Comparison of ENCODE assay signal across 21 cellular contexts in the genomic region with DNA sequence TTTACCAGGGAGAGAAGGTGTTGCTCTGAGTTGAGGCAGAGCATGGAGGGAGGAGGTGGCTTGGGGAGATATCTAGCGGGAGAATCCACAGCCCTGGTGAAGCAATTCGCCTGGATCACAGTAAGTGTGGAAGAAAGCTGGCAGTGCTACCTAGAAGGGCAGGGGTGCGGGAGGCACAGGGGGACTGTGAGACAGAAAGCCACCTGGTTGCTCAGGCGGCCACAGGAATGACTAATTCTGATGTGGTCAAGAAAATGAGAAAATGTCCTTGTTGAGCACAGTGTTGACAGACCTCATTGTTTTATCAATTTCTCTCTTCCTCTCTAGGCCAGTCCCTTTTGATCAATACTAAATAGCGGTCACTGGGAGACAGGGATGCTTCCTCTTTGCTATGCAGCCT.
"Had no signal": no experiment of that assay in that cellular context is flagged by ENCODE, and none has a peak within 500 bp of the region (broad histone marks: within the 10 kb centered on the region; RNA-seq: fewer than 3 reads in every experiment).

No MANE protein-coding gene starts in this region.

- H3K4me3 Mint-ChIP-seq: effector memory CD8-positive, alpha-beta T cell; naive thymus-derived CD4-positive, alpha-beta T cell; nephron progenitor cell had no signal

- H3K4me1 Mint-ChIP-seq: nephron progenitor cell had no signal

- H3K9me3 ChIP-seq: esophagus squamous epithelium, gastroesophageal sphincter, neutrophil, sigmoid colon, suprapubic skin, tibial artery, upper lobe of left lung, uterus had no signal

- H3K27me3 Mint-ChIP-seq: effector memory CD8-positive, alpha-beta T cell; naive thymus-derived CD4-positive, alpha-beta T cell had no signal

- ATAC-seq: effector memory CD8-positive, alpha-beta T cell; gastroesophageal sphincter; left cardiac atrium; naive thymus-derived CD4-positive, alpha-beta T cell; stimulated activated naive CD8-positive, alpha-beta T cell treated with anti-CD3 and anti-CD28 coated beads, Interleukin-15, Interleukin-2, amounts not matched to agents 100 U/mL and 50 U/mL, for 24 hours had no signal

- H3K4me1 ChIP-seq: esophagus squamous epithelium, gastroesophageal sphincter, right atrium auricular region, sigmoid colon, suprapubic skin, tibial artery, upper lobe of left lung, uterus had no signal

- FAIRE-seq: keratinocyte had no signal

- DNase-seq: effector memory CD8-positive, alpha-beta T cell; esophagus squamous epithelium; foreskin fibroblast; glutamatergic neuron; left cardiac atrium; left ventricle myocardium inferior; mesenchymal stem cell; naive thymus-derived CD4-positive, alpha-beta T cell; nephron progenitor cell; sigmoid colon; stimulated activated naive CD8-positive, alpha-beta T cell treated with anti-CD3 and anti-CD28 coated beads, Interleukin-15, Interleukin-2, amounts not matched to agents 100 U/mL and 50 U/mL, for 24 hours; tibial artery; upper lobe of left lung; uterus had no signal

- H3K9me3 Mint-ChIP-seq: effector memory CD8-positive, alpha-beta T cell had no signal

- H3K36me3 ChIP-seq: neutrophil, uterus had no signal

- H3K27ac Mint-ChIP-seq: effector memory CD8-positive, alpha-beta T cell; nephron progenitor cell had no signal

- H3K27ac ChIP-seq: esophagus squamous epithelium, gastroesophageal sphincter, left ventricle myocardium inferior, neutrophil, right atrium auricular region, sigmoid colon, skin epidermis, suprapubic skin, tibial artery, upper lobe of left lung, uterus had no signal

- H3K27me3 ChIP-seq: esophagus squamous epithelium, gastroesophageal sphincter, neutrophil, right atrium auricular region, sigmoid colon, suprapubic skin, tibial artery, upper lobe of left lung, uterus had no signal

- H3K4me3 ChIP-seq: esophagus squamous epithelium, gastroesophageal sphincter, left ventricle myocardium inferior, lung, right atrium auricular region, sigmoid colon, skin epidermis, suprapubic skin, tibial artery, upper lobe of left lung, uterus had no signal
